Comparison of ENCODE assay signal across 1 cellular context in genomic region chr10:133308431-133309110, GRCh38.
A peak's percentile ranks its signal among the peaks of the same experiment; 100 is the strongest.
TF ChIP-seq lines count a peak whose summit lies in the region.

Gene TUBGCP2, minus strand, starts transcription at chr10:133308872. Its CDS starts 5,931 bp downstream, at chr10:133302941.
A gene with protein sequence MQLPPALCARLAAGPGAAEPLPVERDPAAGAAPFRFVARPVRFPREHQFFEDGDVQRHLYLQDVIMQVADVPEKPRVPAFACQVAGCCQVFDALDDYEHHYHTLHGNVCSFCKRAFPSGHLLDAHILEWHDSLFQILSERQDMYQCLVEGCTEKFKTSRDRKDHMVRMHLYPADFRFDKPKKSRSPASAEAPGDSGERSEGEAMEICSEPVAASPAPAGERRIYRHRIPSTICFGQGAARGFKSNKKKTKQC (plus strand): TSS chr10:133308914. CDS start chr10:133308944, 30 bp downstream.

TF ChIP-seq in HepG2, 621 proteins besides CTCF, POLR2A, EP300 and RAD21 (continued from another document and continues in another):
- TF ChIP-seq, protein P1, sequence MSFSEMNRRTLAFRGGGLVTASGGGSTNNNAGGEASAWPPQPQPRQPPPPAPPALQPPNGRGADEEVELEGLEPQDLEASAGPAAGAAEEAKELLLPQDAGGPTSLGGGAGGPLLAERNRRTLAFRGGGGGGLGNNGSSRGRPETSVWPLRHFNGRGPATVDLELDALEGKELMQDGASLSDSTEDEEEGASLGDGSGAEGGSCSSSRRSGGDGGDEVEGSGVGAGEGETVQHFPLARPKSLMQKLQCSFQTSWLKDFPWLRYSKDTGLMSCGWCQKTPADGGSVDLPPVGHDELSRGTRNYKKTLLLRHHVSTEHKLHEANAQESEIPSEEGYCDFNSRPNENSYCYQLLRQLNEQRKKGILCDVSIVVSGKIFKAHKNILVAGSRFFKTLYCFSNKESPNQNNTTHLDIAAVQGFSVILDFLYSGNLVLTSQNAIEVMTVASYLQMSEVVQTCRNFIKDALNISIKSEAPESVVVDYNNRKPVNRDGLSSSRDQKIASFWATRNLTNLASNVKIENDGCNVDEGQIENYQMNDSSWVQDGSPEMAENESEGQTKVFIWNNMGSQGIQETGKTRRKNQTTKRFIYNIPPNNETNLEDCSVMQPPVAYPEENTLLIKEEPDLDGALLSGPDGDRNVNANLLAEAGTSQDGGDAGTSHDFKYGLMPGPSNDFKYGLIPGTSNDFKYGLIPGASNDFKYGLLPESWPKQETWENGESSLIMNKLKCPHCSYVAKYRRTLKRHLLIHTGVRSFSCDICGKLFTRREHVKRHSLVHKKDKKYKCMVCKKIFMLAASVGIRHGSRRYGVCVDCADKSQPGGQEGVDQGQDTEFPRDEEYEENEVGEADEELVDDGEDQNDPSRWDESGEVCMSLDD (CRISPR knock-in tag; IDR thresholded peaks at IDR 0.05; ENCODE audit: borderline replicate concordance) = no peak
- TF ChIP-seq ZBTB46 (CRISPR knock-in tag; IDR thresholded peaks at IDR 0.05; ENCODE audit: borderline replicate concordance) (no peak), RFX1 (IDR thresholded peaks at IDR 0.05) (no peak), GLI4 (CRISPR knock-in tag; IDR thresholded peaks at IDR 0.05; ENCODE audit: borderline replicate concordance) (peak; percentile 6; the same call in 1 of the 2 replicates), PATZ1 (CRISPR knock-in tag; IDR thresholded peaks at IDR 0.05) (peak; percentile 91), RFX3 (CRISPR knock-in tag; IDR thresholded peaks at IDR 0.05) (no peak), ZNF878 (CRISPR knock-in tag; IDR thresholded peaks at IDR 0.05) (no peak), NFATC3 (CRISPR knock-in tag; IDR thresholded peaks at IDR 0.05) (no peak), SSRP1 (CRISPR knock-in tag; IDR thresholded peaks at IDR 0.05) (no peak), MXD3 (CRISPR knock-in tag; IDR thresholded peaks at IDR 0.05) (peak; percentile 25), TSC22D2 (CRISPR knock-in tag; IDR thresholded peaks at IDR 0.05; ENCODE audit: borderline replicate concordance) (no peak), ZNF17 (CRISPR knock-in tag; IDR thresholded peaks at IDR 0.05) (no peak), CBFB (CRISPR knock-in tag; IDR thresholded peaks at IDR 0.05) (no peak), ZFAT (CRISPR knock-in tag; conservative IDR thresholded peaks at IDR 0.05) (no peak), ZNF720 (CRISPR knock-in tag; IDR thresholded peaks at IDR 0.05) (no peak), MEIS2 (CRISPR knock-in tag; IDR thresholded peaks at IDR 0.05) (peak; percentile 11; the same call in 1 of the 2 replicates), ZNF383 (CRISPR knock-in tag; IDR thresholded peaks at IDR 0.05; ENCODE audit: borderline replicate concordance) (no peak), SPEN (CRISPR knock-in tag; IDR thresholded peaks at IDR 0.05; ENCODE audit: low read depth) (peak; percentile 78; the same call in 1 of the 2 replicates), CC2D1A (CRISPR knock-in tag; IDR thresholded peaks at IDR 0.05) (no peak), THAP11 (CRISPR knock-in tag; IDR thresholded peaks at IDR 0.05) (peak; percentile 86), TCF12 (IDR thresholded peaks at IDR 0.05) (no peak), TCF12 (CRISPR knock-in tag; IDR thresholded peaks at IDR 0.05) (0 out of 2 replicates have a peak, but pooled peaks have one; percentile 27), HDAC2 (CRISPR knock-in tag; IDR thresholded peaks at IDR 0.05) (no peak), NR2F1 (CRISPR knock-in tag; IDR thresholded peaks at IDR 0.05) (no peak), ZKSCAN5 (CRISPR knock-in tag; IDR thresholded peaks at IDR 0.05) (no peak), ZNF329 (CRISPR knock-in tag; IDR thresholded peaks at IDR 0.05; ENCODE audit: low read depth) (peak; percentile 78; the same call in 1 of the 2 replicates), ZIK1 (CRISPR knock-in tag; IDR thresholded peaks at IDR 0.05; ENCODE audit: borderline replicate concordance, low read depth) (no peak), NR2F6 (IDR thresholded peaks at IDR 0.05) (no peak), NR2F6 (CRISPR knock-in tag; IDR thresholded peaks at IDR 0.05) (no peak), NFE2 (CRISPR knock-in tag; IDR thresholded peaks at IDR 0.05) (no peak), ZBTB7A (CRISPR knock-in tag; IDR thresholded peaks at IDR 0.05) (0 out of 2 replicates have a peak, but pooled peaks have one; percentile 53), GFI1 (CRISPR knock-in tag; IDR thresholded peaks at IDR 0.05; ENCODE audit: borderline replicate concordance) (no peak), NR2C2 (CRISPR knock-in tag; IDR thresholded peaks at IDR 0.05; ENCODE audit: borderline replicate concordance) (peak; percentile 53; the same call in 1 of the 2 replicates), EHMT2 (IDR thresholded peaks at IDR 0.05; ENCODE audit: borderline replicate concordance, low read depth, low read length) (no peak), ZFP41 (CRISPR knock-in tag; IDR thresholded peaks at IDR 0.05; ENCODE audit: borderline replicate concordance) (no peak), ZNF792 (CRISPR knock-in tag; IDR thresholded peaks at IDR 0.05) (0 out of 2 replicates have a peak, but pooled peaks have one; percentile 26), EED (CRISPR knock-in tag; IDR thresholded peaks at IDR 0.05) (peak; percentile 75; the same call in 1 of the 2 replicates), ZNF589 (CRISPR knock-in tag; conservative IDR thresholded peaks at IDR 0.05) (no peak), MIER3 (CRISPR knock-in tag; IDR thresholded peaks at IDR 0.05; ENCODE audit: borderline replicate concordance) (no peak), JUNB (CRISPR knock-in tag; IDR thresholded peaks at IDR 0.05; ENCODE audit: borderline replicate concordance) (no peak), ZNF839 (CRISPR knock-in tag; IDR thresholded peaks at IDR 0.05; ENCODE audit: borderline replicate concordance) (no peak), KDM3A (CRISPR knock-in tag; IDR thresholded peaks at IDR 0.05; ENCODE audit: low read depth) (no peak), MAF1 (CRISPR knock-in tag; IDR thresholded peaks at IDR 0.05; ENCODE audit: borderline replicate concordance) (no peak), DR1 (CRISPR knock-in tag; IDR thresholded peaks at IDR 0.05) (0 out of 2 replicates have a peak, but pooled peaks have one; percentile 8), SMAD1 (CRISPR knock-in tag; IDR thresholded peaks at IDR 0.05; ENCODE audit: borderline replicate concordance, low read depth) (no peak), SMAD9 (CRISPR knock-in tag; IDR thresholded peaks at IDR 0.05) (no peak), GATA4 (IDR thresholded peaks at IDR 0.05; ENCODE audit: borderline replicate concordance, low read depth) (no peak), SUZ12 (IDR thresholded peaks at IDR 0.05; ENCODE audit: low read depth, low read length) (no peak)
- TF ChIP-seq, protein P2, sequence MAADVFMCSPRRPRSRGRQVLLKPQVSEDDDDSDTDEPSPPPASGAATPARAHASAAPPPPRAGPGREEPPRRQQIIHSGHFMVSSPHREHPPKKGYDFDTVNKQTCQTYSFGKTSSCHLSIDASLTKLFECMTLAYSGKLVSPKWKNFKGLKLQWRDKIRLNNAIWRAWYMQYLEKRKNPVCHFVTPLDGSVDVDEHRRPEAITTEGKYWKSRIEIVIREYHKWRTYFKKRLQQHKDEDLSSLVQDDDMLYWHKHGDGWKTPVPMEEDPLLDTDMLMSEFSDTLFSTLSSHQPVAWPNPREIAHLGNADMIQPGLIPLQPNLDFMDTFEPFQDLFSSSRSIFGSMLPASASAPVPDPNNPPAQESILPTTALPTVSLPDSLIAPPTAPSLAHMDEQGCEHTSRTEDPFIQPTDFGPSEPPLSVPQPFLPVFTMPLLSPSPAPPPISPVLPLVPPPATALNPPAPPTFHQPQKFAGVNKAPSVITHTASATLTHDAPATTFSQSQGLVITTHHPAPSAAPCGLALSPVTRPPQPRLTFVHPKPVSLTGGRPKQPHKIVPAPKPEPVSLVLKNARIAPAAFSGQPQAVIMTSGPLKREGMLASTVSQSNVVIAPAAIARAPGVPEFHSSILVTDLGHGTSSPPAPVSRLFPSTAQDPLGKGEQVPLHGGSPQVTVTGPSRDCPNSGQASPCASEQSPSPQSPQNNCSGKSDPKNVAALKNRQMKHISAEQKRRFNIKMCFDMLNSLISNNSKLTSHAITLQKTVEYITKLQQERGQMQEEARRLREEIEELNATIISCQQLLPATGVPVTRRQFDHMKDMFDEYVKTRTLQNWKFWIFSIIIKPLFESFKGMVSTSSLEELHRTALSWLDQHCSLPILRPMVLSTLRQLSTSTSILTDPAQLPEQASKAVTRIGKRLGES (CRISPR knock-in tag; IDR thresholded peaks at IDR 0.05; ENCODE audit: borderline replicate concordance) = no peak
- TF ChIP-seq, protein P3, sequence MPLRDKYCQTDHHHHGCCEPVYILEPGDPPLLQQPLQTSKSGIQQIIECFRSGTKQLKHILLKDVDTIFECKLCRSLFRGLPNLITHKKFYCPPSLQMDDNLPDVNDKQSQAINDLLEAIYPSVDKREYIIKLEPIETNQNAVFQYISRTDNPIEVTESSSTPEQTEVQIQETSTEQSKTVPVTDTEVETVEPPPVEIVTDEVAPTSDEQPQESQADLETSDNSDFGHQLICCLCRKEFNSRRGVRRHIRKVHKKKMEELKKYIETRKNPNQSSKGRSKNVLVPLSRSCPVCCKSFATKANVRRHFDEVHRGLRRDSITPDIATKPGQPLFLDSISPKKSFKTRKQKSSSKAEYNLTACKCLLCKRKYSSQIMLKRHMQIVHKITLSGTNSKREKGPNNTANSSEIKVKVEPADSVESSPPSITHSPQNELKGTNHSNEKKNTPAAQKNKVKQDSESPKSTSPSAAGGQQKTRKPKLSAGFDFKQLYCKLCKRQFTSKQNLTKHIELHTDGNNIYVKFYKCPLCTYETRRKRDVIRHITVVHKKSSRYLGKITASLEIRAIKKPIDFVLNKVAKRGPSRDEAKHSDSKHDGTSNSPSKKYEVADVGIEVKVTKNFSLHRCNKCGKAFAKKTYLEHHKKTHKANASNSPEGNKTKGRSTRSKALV (CRISPR knock-in tag; IDR thresholded peaks at IDR 0.05) = no peak
- TF ChIP-seq, protein P4, sequence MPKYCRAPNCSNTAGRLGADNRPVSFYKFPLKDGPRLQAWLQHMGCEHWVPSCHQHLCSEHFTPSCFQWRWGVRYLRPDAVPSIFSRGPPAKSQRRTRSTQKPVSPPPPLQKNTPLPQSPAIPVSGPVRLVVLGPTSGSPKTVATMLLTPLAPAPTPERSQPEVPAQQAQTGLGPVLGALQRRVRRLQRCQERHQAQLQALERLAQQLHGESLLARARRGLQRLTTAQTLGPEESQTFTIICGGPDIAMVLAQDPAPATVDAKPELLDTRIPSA (CRISPR knock-in tag; IDR thresholded peaks at IDR 0.05; ENCODE audit: borderline replicate concordance) = 0 out of 2 replicates have a peak, but pooled peaks have one; percentile 67
- TF ChIP-seq, protein P5, sequence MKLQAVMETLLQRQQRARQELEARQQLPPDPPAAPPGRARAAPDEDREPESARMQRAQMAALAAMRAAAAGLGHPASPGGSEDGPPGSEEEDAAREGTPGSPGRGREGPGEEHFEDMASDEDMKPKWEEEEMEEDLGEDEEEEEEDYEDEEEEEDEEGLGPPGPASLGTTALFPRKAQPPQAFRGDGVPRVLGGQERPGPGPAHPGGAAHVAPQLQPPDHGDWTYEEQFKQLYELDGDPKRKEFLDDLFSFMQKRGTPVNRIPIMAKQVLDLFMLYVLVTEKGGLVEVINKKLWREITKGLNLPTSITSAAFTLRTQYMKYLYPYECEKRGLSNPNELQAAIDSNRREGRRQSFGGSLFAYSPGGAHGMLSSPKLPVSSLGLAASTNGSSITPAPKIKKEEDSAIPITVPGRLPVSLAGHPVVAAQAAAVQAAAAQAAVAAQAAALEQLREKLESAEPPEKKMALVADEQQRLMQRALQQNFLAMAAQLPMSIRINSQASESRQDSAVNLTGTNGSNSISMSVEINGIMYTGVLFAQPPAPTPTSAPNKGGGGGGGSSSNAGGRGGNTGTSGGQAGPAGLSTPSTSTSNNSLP (IDR thresholded peaks at IDR 0.05; ENCODE audit: low read depth, low read length) = no peak
- TF ChIP-seq, protein P6, sequence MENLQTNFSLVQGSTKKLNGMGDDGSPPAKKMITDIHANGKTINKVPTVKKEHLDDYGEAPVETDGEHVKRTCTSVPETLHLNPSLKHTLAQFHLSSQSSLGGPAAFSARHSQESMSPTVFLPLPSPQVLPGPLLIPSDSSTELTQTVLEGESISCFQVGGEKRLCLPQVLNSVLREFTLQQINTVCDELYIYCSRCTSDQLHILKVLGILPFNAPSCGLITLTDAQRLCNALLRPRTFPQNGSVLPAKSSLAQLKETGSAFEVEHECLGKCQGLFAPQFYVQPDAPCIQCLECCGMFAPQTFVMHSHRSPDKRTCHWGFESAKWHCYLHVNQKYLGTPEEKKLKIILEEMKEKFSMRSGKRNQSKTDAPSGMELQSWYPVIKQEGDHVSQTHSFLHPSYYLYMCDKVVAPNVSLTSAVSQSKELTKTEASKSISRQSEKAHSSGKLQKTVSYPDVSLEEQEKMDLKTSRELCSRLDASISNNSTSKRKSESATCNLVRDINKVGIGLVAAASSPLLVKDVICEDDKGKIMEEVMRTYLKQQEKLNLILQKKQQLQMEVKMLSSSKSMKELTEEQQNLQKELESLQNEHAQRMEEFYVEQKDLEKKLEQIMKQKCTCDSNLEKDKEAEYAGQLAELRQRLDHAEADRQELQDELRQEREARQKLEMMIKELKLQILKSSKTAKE (CRISPR knock-in tag; IDR thresholded peaks at IDR 0.05; ENCODE audit: borderline replicate concordance) = no peak
